26 cellular contexts compared by ENCODE assay signal in the genomic region with DNA sequence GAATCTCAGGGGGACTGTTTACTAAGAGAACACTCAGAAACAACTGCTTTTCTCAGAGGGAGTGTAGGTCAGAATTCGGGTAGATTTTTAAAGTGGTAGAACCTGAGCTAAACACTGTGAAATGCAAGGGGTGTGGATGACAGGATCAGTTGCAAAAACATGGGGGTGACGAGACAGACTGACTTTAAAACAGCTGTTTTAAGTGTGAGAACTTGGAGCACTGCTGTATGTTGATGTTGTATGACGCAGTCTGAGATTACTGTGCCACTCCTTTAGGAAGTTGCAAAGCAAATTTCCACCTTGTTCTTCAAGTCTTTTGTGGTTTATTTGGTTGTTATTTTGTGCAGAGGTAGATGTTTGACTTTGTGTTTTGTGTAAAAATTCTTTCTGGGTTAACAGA.
"Had no signal": no experiment of that assay in that cellular context is flagged by ENCODE, and none has a peak within 500 bp of the region (broad histone marks: within the 10 kb centered on the region; RNA-seq: fewer than 3 reads in every experiment).

No MANE protein-coding gene starts in this region.

- H3K36me3 ChIP-seq: left lung, lower lobe of right lung, ovary, prostate gland, sigmoid colon, tibial nerve, uterus had no signal

- H3K4me3 ChIP-seq: left lung, lower lobe of right lung, ovary, prostate gland, sigmoid colon, smooth muscle cell, tibial nerve, uterus had no signal

- H3K4me1 Mint-ChIP-seq: mesothelial cell of epicardium; naive B cell; natural killer cell; stimulated activated memory B cell treated with anti-CD40 and anti-IgM and Interleukin-4, amounts not matched to agents 10 μg/mL and 1 μg/mL and 100 μg/mL, for 72 hours; stimulated activated naive CD8-positive, alpha-beta T cell treated with anti-CD3 and anti-CD28 coated beads, Interleukin-15, amount 100 ng/mL, for 72 hours had no signal

- H3K9me3 ChIP-seq: lower lobe of right lung, ovary, prostate gland, sigmoid colon, uterus had no signal

- H3K27ac Mint-ChIP-seq: mesothelial cell of epicardium; natural killer cell; stimulated activated memory B cell treated with anti-CD40 and anti-IgM and Interleukin-4, amounts not matched to agents 10 μg/mL and 1 μg/mL and 100 μg/mL, for 72 hours; stimulated activated naive CD8-positive, alpha-beta T cell treated with anti-CD3 and anti-CD28 coated beads, Interleukin-15, amount 100 ng/mL, for 72 hours; type B pancreatic cell had no signal

- DNase-seq: hippocampal formation; kidney glomerular epithelial cell; left colon; left lung; lower lobe of right lung; naive B cell; natural killer cell; ovary; posterior cingulate gyrus; retina; right cardiac atrium; sigmoid colon; stimulated activated CD4-positive, alpha-beta T cell treated with anti-CD3 and anti-CD28 coated beads, Interleukin-1b, Interleukin-23, amount 100 ng/mL, for 48 hours; stimulated activated CD4-positive, alpha-beta T cell treated with anti-CD3 and anti-CD28 coated beads, Interleukin-2, amount 100 ng/mL, for 48 hours; stimulated activated CD4-positive, alpha-beta T cell treated with anti-CD3 and anti-CD28 coated beads, Interleukin-4, amount 100 ng/mL, for 4 hours; stimulated activated CD8-positive, alpha-beta memory T cell treated with anti-CD3 and anti-CD28 coated beads, Interleukin-4, amount 100 ng/mL, for 48 hours; stimulated activated naive CD4-positive, alpha-beta T cell treated with Interleukin-2 at 50 U/mL for 16 hours; stimulated activated naive CD8-positive, alpha-beta T cell treated with anti-CD3 and anti-CD28 coated beads, Interleukin-15, amount 100 ng/mL, for 72 hours; substantia nigra; uterus had no signal

- ATAC-seq: left colon; left lung; lower lobe of right lung; natural killer cell; right cardiac atrium; stimulated activated memory B cell treated with anti-CD40 and anti-IgM and Interleukin-4, amounts not matched to agents 10 μg/mL and 1 μg/mL and 100 μg/mL, for 72 hours; stimulated activated naive CD8-positive, alpha-beta T cell treated with anti-CD3 and anti-CD28 coated beads, Interleukin-15, amount 100 ng/mL, for 72 hours had no signal

- H3K4me3 Mint-ChIP-seq: mesothelial cell of epicardium; naive B cell; natural killer cell; stimulated activated memory B cell treated with anti-CD40 and anti-IgM and Interleukin-4, amounts not matched to agents 10 μg/mL and 1 μg/mL and 100 μg/mL, for 72 hours; stimulated activated naive CD8-positive, alpha-beta T cell treated with anti-CD3 and anti-CD28 coated beads, Interleukin-15, amount 100 ng/mL, for 72 hours; type B pancreatic cell had no signal

- H3K27ac ChIP-seq: left lung, lower lobe of right lung, ovary, prostate gland, sigmoid colon, tibial nerve, uterus had no signal

- H3K4me1 ChIP-seq: left lung, lower lobe of right lung, prostate gland, sigmoid colon, tibial nerve, uterus had no signal

- H3K27me3 ChIP-seq: left lung, ovary, sigmoid colon, tibial nerve, uterus had no signal

- H3K9me3 Mint-ChIP-seq: naive B cell; stimulated activated memory B cell treated with anti-CD40 and anti-IgM and Interleukin-4, amounts not matched to agents 10 μg/mL and 1 μg/mL and 100 μg/mL, for 72 hours had no signal

- H3K4me2 ChIP-seq: smooth muscle cell had no signal

- H3K36me3 Mint-ChIP-seq: mesothelial cell of epicardium; naive B cell; natural killer cell; stimulated activated memory B cell treated with anti-CD40 and anti-IgM and Interleukin-4, amounts not matched to agents 10 μg/mL and 1 μg/mL and 100 μg/mL, for 72 hours; type B pancreatic cell had no signal

- H3K27me3 Mint-ChIP-seq: type B pancreatic cell had no signal
